Comparison of ENCODE assay signal across 11 cellular contexts in the genomic region with DNA sequence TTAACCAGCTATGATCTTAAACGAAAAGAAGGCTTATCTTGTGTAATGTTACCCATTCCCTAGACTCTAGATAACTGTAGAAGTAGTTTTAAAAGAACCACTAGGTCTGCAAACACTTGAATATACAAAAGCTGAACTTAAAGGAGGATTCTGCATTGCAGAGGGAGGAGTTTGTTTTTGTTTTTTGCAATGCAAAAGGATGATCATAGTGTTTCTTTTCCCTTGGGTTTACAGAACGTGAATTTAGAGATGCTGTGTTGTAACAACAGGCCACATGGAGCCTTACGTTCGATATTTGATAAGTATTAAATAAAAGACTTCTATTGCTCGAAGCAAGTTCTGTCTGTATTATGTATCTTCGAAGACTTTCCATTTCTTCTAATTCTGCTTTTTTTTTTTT.
DNase-seq lines count a peak whose midpoint lies in the region; ATAC-seq and TF ChIP-seq lines count a peak whose summit lies in the region.
"Had no signal": no experiment of that assay in that cellular context is flagged by ENCODE, and none has a peak within 500 bp of the region (broad histone marks: within the 10 kb centered on the region; RNA-seq: fewer than 3 reads in every experiment).

No MANE protein-coding gene starts in this region.

- peak overlapping the region; percentile 36 for H3K4me3 Mint-ChIP-seq in activated CD4-positive, alpha-beta T cell treated with anti-CD3 and anti-CD28 coated beads, Interleukin-2, amount 10 ng/mL, durations not matched to agents 24 days and 14 days
- no peak overlapping the region for H3K4me3 Mint-ChIP-seq in activated CD4-positive, alpha-beta T cell treated with anti-CD3 and anti-CD28 coated beads for 36 hours
- peak overlapping the region; percentile 87 for H3K4me3 Mint-ChIP-seq in activated CD4-positive, alpha-beta memory T cell treated with anti-CD3 and anti-CD28 coated beads, Interleukin-2, amount 10 ng/mL, durations not matched to agents 7 days and 5 days

- H3K36me3 Mint-ChIP-seq in activated CD4-positive, alpha-beta T cell treated with anti-CD3 and anti-CD28 coated beads, Interleukin-2, amount 10 ng/mL, durations not matched to agents 24 days and 14 days (ENCODE audit: low read depth), result peaks cover 2% of the 10 kb centered on the region
- H3K36me3 Mint-ChIP-seq in activated CD4-positive, alpha-beta T cell treated with anti-CD3 and anti-CD28 coated beads for 36 hours (ENCODE audit: low read depth), result peaks cover 3% of the 10 kb centered on the region
- H3K36me3 Mint-ChIP-seq in activated CD4-positive, alpha-beta memory T cell treated with anti-CD3 and anti-CD28 coated beads, Interleukin-2, amount 10 ng/mL, durations not matched to agents 7 days and 5 days (ENCODE audit: low read depth), result peaks cover 4% of the 10 kb centered on the region

- H3K27ac Mint-ChIP-seq in activated CD4-positive, alpha-beta T cell treated with anti-CD3 and anti-CD28 coated beads, Interleukin-2, amount 10 ng/mL, durations not matched to agents 24 days and 14 days, result no peak overlapping the region
- H3K27ac Mint-ChIP-seq in activated CD4-positive, alpha-beta T cell treated with anti-CD3 and anti-CD28 coated beads for 36 hours, result no peak overlapping the region
- H3K27ac Mint-ChIP-seq in activated CD4-positive, alpha-beta memory T cell treated with anti-CD3 and anti-CD28 coated beads, Interleukin-2, amount 10 ng/mL, durations not matched to agents 7 days and 5 days, result no peak overlapping the region

- TF ChIP-seq POLR2A in stomach (IDR thresholded peaks at IDR 0.05) (no peak), tibial nerve (IDR thresholded peaks at IDR 0.05) (no peak)

- H3K4me3 ChIP-seq in fibroblast of villous mesenchyme (ENCODE audit: low read depth, low read length) (peak overlapping the region; percentile 87), stomach (peak overlapping the region in 3 of 4 donors; percentile 72 to 97 (median 92)), tibial nerve (peak overlapping the region in 1 of 4 donors; percentile 93)

- H3K4me1 Mint-ChIP-seq in activated CD4-positive, alpha-beta T cell treated with anti-CD3 and anti-CD28 coated beads, Interleukin-2, amount 10 ng/mL, durations not matched to agents 24 days and 14 days, result peaks cover 6% of the 10 kb centered on the region
- H3K4me1 Mint-ChIP-seq in activated CD4-positive, alpha-beta T cell treated with anti-CD3 and anti-CD28 coated beads for 36 hours, result peaks cover 19% of the 10 kb centered on the region
- peaks cover 17% of the 10 kb centered on the region for H3K4me1 Mint-ChIP-seq in activated CD4-positive, alpha-beta memory T cell treated with anti-CD3 and anti-CD28 coated beads, Interleukin-2, amount 10 ng/mL, durations not matched to agents 7 days and 5 days

- H3K9me3 ChIP-seq in stomach (no peaks in the 10 kb centered on the region), tibial nerve (no peaks in the 10 kb centered on the region)

- H3K4me1 ChIP-seq in stomach (peaks cover 20 to 46% (median 38%) of the 10 kb centered on the region in 4 donors), tibial nerve (peaks cover 0 to 56% (median 5%) of the 10 kb centered on the region in 4 donors)

- TF ChIP-seq EP300 in stomach (IDR thresholded peaks at IDR 0.05), result no peak
- TF ChIP-seq EP300 in tibial nerve (IDR thresholded peaks at IDR 0.05), result no peak

- intact Hi-C loops in activated CD4-positive, alpha-beta T cell treated with anti-CD3 and anti-CD28 coated beads, Interleukin-2, amount 10 ng/mL, durations not matched to agents 24 days and 14 days (cut with micrococcal nuclease), result no loop called here
- intact Hi-C loops in activated CD4-positive, alpha-beta T cell treated with anti-CD3 and anti-CD28 coated beads for 36 hours (cut with DNase I, micrococcal nuclease), result loop anchor here in 1 of 2 experiments (5.0 to 10.0 kb wide), 4 partner anchors 75 to 570 kb away; a partner anchor contains a TSS
- intact Hi-C loops in stomach (cut with DNase I; ENCODE audit: low total_unique reads), result no loop called here

- WGBS in stomach, 5 donors, result 36 to 57% (median 46%) methylated on average over 6 of the region's 6 CpGs
- WGBS in tibial nerve, 2 donors, result 69% methylated on average over 6 of the region's 6 CpGs

- ATAC-seq in activated CD4-positive, alpha-beta T cell treated with anti-CD3 and anti-CD28 coated beads for 36 hours, result no peak
- ATAC-seq in HG02884 (IDR thresholded peaks at IDR 0.05; ENCODE audit: unreplicated experiment), result no peak
- no peak for ATAC-seq in HG02588 (IDR thresholded peaks at IDR 0.05; ENCODE audit: unreplicated experiment)

- no peaks in the 10 kb centered on the region for H3K27me3 Mint-ChIP-seq in activated CD4-positive, alpha-beta T cell treated with anti-CD3 and anti-CD28 coated beads, Interleukin-2, amount 10 ng/mL, durations not matched to agents 24 days and 14 days
- H3K27me3 Mint-ChIP-seq in activated CD4-positive, alpha-beta T cell treated with anti-CD3 and anti-CD28 coated beads for 36 hours, result peaks cover 3% of the 10 kb centered on the region
- H3K27me3 Mint-ChIP-seq in activated CD4-positive, alpha-beta memory T cell treated with anti-CD3 and anti-CD28 coated beads, Interleukin-2, amount 10 ng/mL, durations not matched to agents 7 days and 5 days, result no peaks in the 10 kb centered on the region

- no peaks in the 10 kb centered on the region for H3K9me3 Mint-ChIP-seq in activated CD4-positive, alpha-beta T cell treated with anti-CD3 and anti-CD28 coated beads, Interleukin-2, amount 10 ng/mL, durations not matched to agents 24 days and 14 days
- no peaks in the 10 kb centered on the region for H3K9me3 Mint-ChIP-seq in activated CD4-positive, alpha-beta T cell treated with anti-CD3 and anti-CD28 coated beads for 36 hours (ENCODE audit: low read depth)
- H3K9me3 Mint-ChIP-seq in activated CD4-positive, alpha-beta memory T cell treated with anti-CD3 and anti-CD28 coated beads, Interleukin-2, amount 10 ng/mL, durations not matched to agents 7 days and 5 days, result no peaks in the 10 kb centered on the region

- H3K27me3 ChIP-seq in stomach, result no peaks in the 10 kb centered on the region
- no peaks in the 10 kb centered on the region for H3K27me3 ChIP-seq in tibial nerve

- CTCF ChIA-PET in activated CD4-positive, alpha-beta T cell treated with anti-CD3 and anti-CD28 coated beads for 36 hours (lab: Charles Lee), result no interaction called here
- CTCF ChIA-PET in activated CD4-positive, alpha-beta memory T cell treated with anti-CD3 and anti-CD28 coated beads, Interleukin-2, amount 10 ng/mL, durations not matched to agents 7 days and 5 days (lab: Charles Lee), result interaction anchor here (1.5 kb wide), 1 partner anchor 77 kb away, joined by 5 read pairs; a partner anchor contains a TSS

- H3K27ac ChIP-seq in stomach (peak overlapping the region in 3 of 5 donors; percentile 95 to 99 (median 97)), tibial nerve (peak overlapping the region in 2 of 4 donors; percentile 88 to 95)

- TF ChIP-seq CTCF in fibroblast of villous mesenchyme (IDR thresholded peaks at IDR 0.05; ENCODE audit: insufficient read depth, low read depth, low read length) (no peak), stomach (IDR thresholded peaks at IDR 0.05) (no peak), tibial nerve (IDR thresholded peaks at IDR 0.05) (no peak)

- no peak for DNase-seq in activated CD4-positive, alpha-beta T cell treated with anti-CD3 and anti-CD28 coated beads, Interleukin-2, amount 10 ng/mL, durations not matched to agents 24 days and 14 days
- DNase-seq in activated CD4-positive, alpha-beta T cell treated with anti-CD3 and anti-CD28 coated beads for 36 hours, result no peak
- no peak for DNase-seq in activated CD4-positive, alpha-beta memory T cell treated with anti-CD3 and anti-CD28 coated beads, Interleukin-2, amount 10 ng/mL, durations not matched to agents 7 days and 5 days
- peak; percentile 40 for DNase-seq in fibroblast of villous mesenchyme (ENCODE audit: low read depth)
- no peak for DNase-seq in stomach
- DNase-seq in tibial nerve (ENCODE audit: low spot score in 2 of 2), result no peak
- DNase-seq: AML-193; effector CD4-positive, alpha-beta T cell; T1000 had no signal

- POLR2A ChIA-PET in activated CD4-positive, alpha-beta T cell treated with anti-CD3 and anti-CD28 coated beads for 36 hours (lab: Charles Lee), result no interaction called here
- POLR2A ChIA-PET in activated CD4-positive, alpha-beta memory T cell treated with anti-CD3 and anti-CD28 coated beads, Interleukin-2, amount 10 ng/mL, durations not matched to agents 7 days and 5 days (lab: Charles Lee), result interaction anchor here (1.0 to 1.4 kb wide), 2 partner anchors 33 to 325 kb away, joined by 3 to 4 read pairs; no protein-coding TSS in a partner anchor

- no peaks in the 10 kb centered on the region for H3K36me3 ChIP-seq in stomach
- no peaks in the 10 kb centered on the region for H3K36me3 ChIP-seq in tibial nerve
